2 cellular contexts compared by ENCODE assay signal in the genomic region with DNA sequence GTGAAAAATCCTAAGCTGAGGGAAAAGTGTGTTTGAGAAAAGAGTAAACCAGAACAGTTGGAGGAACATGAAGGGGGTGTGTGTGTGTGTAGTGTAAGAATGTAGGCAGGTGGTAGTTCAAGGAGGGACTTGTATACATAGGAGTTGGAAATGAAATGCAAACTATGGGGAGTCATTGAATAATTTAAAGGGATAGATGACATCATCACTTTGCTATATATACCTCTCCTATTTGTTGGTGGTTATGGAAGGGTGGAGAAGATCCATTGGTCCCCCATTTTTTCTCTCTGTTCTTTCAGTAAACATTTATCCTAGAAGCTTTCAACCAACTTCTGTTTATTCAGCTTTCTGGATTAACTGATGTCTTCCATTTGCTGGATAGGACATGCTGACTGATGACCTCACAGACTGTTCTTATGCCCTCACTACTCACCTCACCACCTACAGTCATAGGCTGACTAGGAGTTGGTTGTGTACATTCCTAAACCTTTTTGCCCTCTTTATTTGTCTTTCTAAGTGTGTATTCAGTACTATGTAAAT.
A peak's percentile ranks its signal among the peaks of the same experiment; 100 is the strongest.
TF ChIP-seq lines count a peak whose summit lies in the region.

No MANE protein-coding gene starts in this region.

TF ChIP-seq in HepG2, 621 proteins besides CTCF, POLR2A, EP300 and RAD21:
- no peak for TF ChIP-seq SP2 (CRISPR knock-in tag; IDR thresholded peaks at IDR 0.05)
- no peak for TF ChIP-seq ZNF782 (CRISPR knock-in tag; IDR thresholded peaks at IDR 0.05; ENCODE audit: borderline replicate concordance)
- TF ChIP-seq ZNF891 (CRISPR knock-in tag; IDR thresholded peaks at IDR 0.05) = no peak
- peak; percentile 52 for TF ChIP-seq CREB1 (IDR thresholded peaks at IDR 0.05)
- no peak for TF ChIP-seq CREB1 (CRISPR knock-in tag; IDR thresholded peaks at IDR 0.05)
- no peak for TF ChIP-seq U2AF1 (optimal IDR thresholded peaks at IDR 0.05; ENCODE audit: low read depth, low read length)
- no peak for TF ChIP-seq ZNF83 (CRISPR knock-in tag; IDR thresholded peaks at IDR 0.05; ENCODE audit: borderline replicate concordance)
- TF ChIP-seq TRAFD1 (CRISPR knock-in tag; IDR thresholded peaks at IDR 0.05; ENCODE audit: borderline replicate concordance) = no peak
- no peak for TF ChIP-seq EED (CRISPR knock-in tag; IDR thresholded peaks at IDR 0.05)
- TF ChIP-seq REXO4 (CRISPR knock-in tag; IDR thresholded peaks at IDR 0.05; ENCODE audit: borderline replicate concordance) = no peak
- no peak for TF ChIP-seq KDM1A (CRISPR knock-in tag; IDR thresholded peaks at IDR 0.05)
- TF ChIP-seq ZFP36L2 (CRISPR knock-in tag; IDR thresholded peaks at IDR 0.05) = no peak
- TF ChIP-seq PAX8 (CRISPR knock-in tag; IDR thresholded peaks at IDR 0.05; ENCODE audit: borderline replicate concordance) = no peak
- TF ChIP-seq KDM2A (CRISPR knock-in tag; IDR thresholded peaks at IDR 0.05; ENCODE audit: borderline replicate concordance, low read depth) = no peak
- TF ChIP-seq ATF7 (IDR thresholded peaks at IDR 0.05) = peak; percentile 96
- no peak for TF ChIP-seq ATF7 (CRISPR knock-in tag; IDR thresholded peaks at IDR 0.05)
- TF ChIP-seq SKIL (CRISPR knock-in tag; IDR thresholded peaks at IDR 0.05; ENCODE audit: borderline replicate concordance) = no peak
- no peak for TF ChIP-seq ZNF337 (CRISPR knock-in tag; IDR thresholded peaks at IDR 0.05; ENCODE audit: borderline replicate concordance, low read depth)
- no peak for TF ChIP-seq ZFP36L1 (CRISPR knock-in tag; IDR thresholded peaks at IDR 0.05)
- TF ChIP-seq TOPORS (CRISPR knock-in tag; IDR thresholded peaks at IDR 0.05) = no peak
- TF ChIP-seq SAFB2 (CRISPR knock-in tag; IDR thresholded peaks at IDR 0.05; ENCODE audit: borderline replicate concordance, low read depth) = no peak
- TF ChIP-seq, protein P1, sequence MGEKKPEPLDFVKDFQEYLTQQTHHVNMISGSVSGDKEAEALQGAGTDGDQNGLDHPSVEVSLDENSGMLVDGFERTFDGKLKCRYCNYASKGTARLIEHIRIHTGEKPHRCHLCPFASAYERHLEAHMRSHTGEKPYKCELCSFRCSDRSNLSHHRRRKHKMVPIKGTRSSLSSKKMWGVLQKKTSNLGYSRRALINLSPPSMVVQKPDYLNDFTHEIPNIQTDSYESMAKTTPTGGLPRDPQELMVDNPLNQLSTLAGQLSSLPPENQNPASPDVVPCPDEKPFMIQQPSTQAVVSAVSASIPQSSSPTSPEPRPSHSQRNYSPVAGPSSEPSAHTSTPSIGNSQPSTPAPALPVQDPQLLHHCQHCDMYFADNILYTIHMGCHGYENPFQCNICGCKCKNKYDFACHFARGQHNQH (CRISPR knock-in tag; IDR thresholded peaks at IDR 0.05) = no peak
- no peak for TF ChIP-seq NFKBIZ (CRISPR knock-in tag; IDR thresholded peaks at IDR 0.05)
- TF ChIP-seq HNRNPH1 (optimal IDR thresholded peaks at IDR 0.05; ENCODE audit: low read depth, low read length) = no peak
- TF ChIP-seq ZNF598 (CRISPR knock-in tag; IDR thresholded peaks at IDR 0.05; ENCODE audit: borderline replicate concordance) = no peak
- peak; percentile 86 for TF ChIP-seq ZBTB21 (CRISPR knock-in tag; IDR thresholded peaks at IDR 0.05)

TF ChIP-seq in GM12878, 131 proteins besides CTCF, POLR2A, EP300 and RAD21:
- no peak for TF ChIP-seq CHD2 (IDR thresholded peaks at IDR 0.05; ENCODE audit: borderline replicate concordance, low read depth, low read length)
- peak; percentile 52; the same call in 1 of the 2 replicates for TF ChIP-seq ATF7 (IDR thresholded peaks at IDR 0.05; ENCODE audit: low read depth)
